10 cellular contexts compared by ENCODE assay signal in genomic region chr2:36441816-36442215, GRCh38.
A peak's percentile ranks its signal among the peaks of the same experiment; 100 is the strongest.
DNase-seq lines count a peak whose midpoint lies in the region; ATAC-seq, FAIRE-seq and TF ChIP-seq lines count a peak whose summit lies in the region.
"Had no signal": no experiment of that assay in that cellular context is flagged by ENCODE, and none has a peak within 500 bp of the region (broad histone marks: within the 10 kb centered on the region; RNA-seq: fewer than 3 reads in every experiment).

No MANE protein-coding gene starts in this region.

- no peaks in the 10 kb centered on the region for H3K27me3 Mint-ChIP-seq in immature natural killer cell (ENCODE audit: low read depth in 3 of 3)

- TF ChIP-seq CTCF in liver (IDR thresholded peaks at IDR 0.05; ENCODE audit: low read depth, low read length, missing input control), result no peak
- TF ChIP-seq CTCF in HepG2 (CRISPR knock-in tag; IDR thresholded peaks at IDR 0.05), result no peak
- TF ChIP-seq CTCF in SK-N-SH (IDR thresholded peaks at IDR 0.05), result no peak

- H3K9me3 Mint-ChIP-seq in immature natural killer cell, result no peaks in the 10 kb centered on the region

- no peak for FAIRE-seq in HepG2 (lab: Jason Lieb, UNC)

- H3K36me3 Mint-ChIP-seq in immature natural killer cell, result peaks cover 17 to 22% (median 21%) of the 10 kb centered on the region in 3 donors

- H3K4me2 ChIP-seq in HepG2 (ENCODE audit: low read depth, low read length) (no peak overlapping the region), SK-N-SH (peak overlapping the region; percentile 44)

- DNase-seq in HepG2 (ENCODE audit: low spot score), result no peak
- DNase-seq in SK-N-SH, result no peak
- DNase-seq in immature natural killer cell, result no peak
- no peak for DNase-seq in NCI-H524 (lab: John Stamatoyannopoulos, UW)
- DNase-seq in NCI-H2081 (lab: John Stamatoyannopoulos, UW), result no peak
- DNase-seq in RPMI8226, result no peak
- no peak for DNase-seq in AML-193 (lab: John Stamatoyannopoulos, UW)
- DNase-seq: C1 segment of cervical spinal cord; NK-92 treated with Interleukin-12 subunit alpha and Interleukin-12 subunit beta, amount 100 ng/mL, for 24 hours had no signal

- POLR2A ChIA-PET in HepG2 (lab: Yijun Ruan, JAX) (no interaction called here), SK-N-SH (lab: Yijun Ruan, JAX) (interaction anchor here (0.6 kb wide), 1 partner anchor 218 kb away, joined by 4 read pairs; no protein-coding TSS in a partner anchor)

- H3K27me3 ChIP-seq in liver (ENCODE audit: control insufficient read depth in 4 of 4, insufficient read depth in 4 of 4, low read length in 3 of 4) (peaks cover 0 to 2% (median 0%) of the 10 kb centered on the region in 4 donors), HepG2 (ENCODE audit: control insufficient read depth in 1 of 2, insufficient read depth in 2 of 2, low read length in 2 of 2) (no peaks in the 10 kb centered on the region), SK-N-SH (ENCODE audit: insufficient read depth) (no peaks in the 10 kb centered on the region)

- H3K9me2 ChIP-seq in SK-N-SH, result no peaks in the 10 kb centered on the region

- intact Hi-C loops in HepG2 (cut with micrococcal nuclease; ENCODE audit: unreplicated experiment), result no loop called here

- H3K4me1 ChIP-seq in liver (ENCODE audit: control insufficient read depth in 4 of 4, insufficient read depth in 4 of 4, low read length in 3 of 4) (no peaks in the 10 kb centered on the region), HepG2 (ENCODE audit: insufficient read depth, low read length) (peaks cover 8% of the 10 kb centered on the region; the same call in 1 of the 2 replicates), SK-N-SH (ENCODE audit: control insufficient read depth in 1 of 2, insufficient read depth in 2 of 2, low read depth in 1 of 2, low read length in 1 of 2) (peaks cover 4 to 48% of the 10 kb centered on the region in 2 experiments)

- peak overlapping the region in 5 of 6 donors; percentile 13 to 71 (median 59) for H3K27ac Mint-ChIP-seq in immature natural killer cell

- no peak overlapping the region for H3K9ac ChIP-seq in liver (ENCODE audit: low read depth in 1 of 2, low read length in 2 of 2)
- H3K9ac ChIP-seq in HepG2 (ENCODE audit: insufficient read depth, low read depth, low read length), result no peak overlapping the region
- peak overlapping the region; percentile 28; the same call in 1 of the 2 replicates for H3K9ac ChIP-seq in SK-N-SH

- ATAC-seq in HepG2, result no peak

- no peak overlapping the region for H3K27ac ChIP-seq in liver (ENCODE audit: low read depth in 1 of 2, low read length in 2 of 2)
- H3K27ac ChIP-seq in HepG2 (ENCODE audit: extremely low read length, insufficient read depth, low read length), result no peak overlapping the region
- H3K27ac ChIP-seq in SK-N-SH (ENCODE audit: low read depth in 2 of 2, low read length in 1 of 2), result peak overlapping the region; percentile 24 to 95; a peak in 3 of 4 replicates

- 43% methylated on average over 6 of the region's 6 CpGs for WGBS in liver
- WGBS in HepG2 (ENCODE audit: low lambda C conversion rate), result 97% methylated on average over 6 of the region's 6 CpGs
- 22% methylated on average over 6 of the region's 6 CpGs for WGBS in SK-N-SH (ENCODE audit: low lambda C conversion rate)

- peaks cover 86% of the 10 kb centered on the region for H3F3A ChIP-seq in SK-N-SH (replicated peaks; ENCODE audit: insufficient read depth)

- no peak for TF ChIP-seq POLR2A in HepG2 (IDR thresholded peaks at IDR 0.05; ENCODE audit: insufficient read depth in 1 of 2, low read depth in 2 of 2, low read length in 2 of 2)

- TF ChIP-seq RAD21 in liver (IDR thresholded peaks at IDR 0.05), result no peak
- TF ChIP-seq RAD21 in HepG2 (CRISPR knock-in tag; IDR thresholded peaks at IDR 0.05), result no peak
- no peak for TF ChIP-seq RAD21 in SK-N-SH (IDR thresholded peaks at IDR 0.05; ENCODE audit: low read length)

- H3K79me2 ChIP-seq in HepG2 (ENCODE audit: insufficient read depth, low read length) (peaks cover 3% of the 10 kb centered on the region), SK-N-SH (ENCODE audit: insufficient read depth) (peaks cover 94% of the 10 kb centered on the region)

- TF ChIP-seq EP300 in HepG2 (IDR thresholded peaks at IDR 0.05; ENCODE audit: low read depth in 2 of 2, low read length in 2 of 2), result no peak
- no peak for TF ChIP-seq EP300 in HepG2 (CRISPR knock-in tag; IDR thresholded peaks at IDR 0.05; ENCODE audit: borderline replicate concordance)
- TF ChIP-seq EP300 in SK-N-SH (IDR thresholded peaks at IDR 0.05; ENCODE audit: borderline replicate concordance in 1 of 2, low read depth in 1 of 2, low read length in 1 of 2), result peak in 1 of 2 experiments; percentile 44; a peak in 1 of 4 replicates

- no peaks in the 10 kb centered on the region for H3K9me3 ChIP-seq in liver (ENCODE audit: control insufficient read depth in 4 of 4, low read length in 3 of 4)
- H3K9me3 ChIP-seq in HepG2 (ENCODE audit: low read length), result no peaks in the 10 kb centered on the region
- no peaks in the 10 kb centered on the region for H3K9me3 ChIP-seq in SK-N-SH

- peaks cover 6% of the 10 kb centered on the region; the same call in 1 of the 2 replicates for H4K20me1 ChIP-seq in HepG2 (ENCODE audit: insufficient read depth, low read length)
- H4K20me1 ChIP-seq in SK-N-SH (ENCODE audit: insufficient read depth), result peaks cover 3% of the 10 kb centered on the region

- H3K36me3 ChIP-seq in liver (ENCODE audit: control insufficient read depth in 4 of 4, insufficient read depth in 3 of 4, low read depth in 1 of 4, low read length in 3 of 4) (no peaks in the 10 kb centered on the region), HepG2 (replicated peaks in 1 of 2; ENCODE audit: control insufficient read depth in 1 of 2, insufficient read depth in 2 of 2, low read length in 2 of 2) (peaks cover 31 to 72% of the 10 kb centered on the region in 2 experiments), SK-N-SH (replicated peaks in 1 of 2; ENCODE audit: control insufficient read depth in 1 of 2, insufficient read depth in 2 of 2, low read length in 1 of 2) (peaks cover 37 to 40% of the 10 kb centered on the region in 2 experiments)

- H3K4me3 ChIP-seq in liver (ENCODE audit: low read depth in 1 of 3, low read length in 3 of 3), result no peak overlapping the region
- no peak overlapping the region for H3K4me3 ChIP-seq in HepG2 (replicated peaks in 1 of 3; ENCODE audit: insufficient read depth in 1 of 3, low read depth in 2 of 3, low read length in 3 of 3)
- no peak overlapping the region for H3K4me3 ChIP-seq in SK-N-SH (ENCODE audit: low read depth in 2 of 2, low read length in 1 of 2)

- CTCF ChIA-PET in HepG2 (lab: Yijun Ruan, JAX; ENCODE audit: low intra/inter-chr PET ratio, low total read pairs), result no interaction called here
- CTCF ChIA-PET in SK-N-SH (lab: Yijun Ruan, JAX), result interaction anchor here (0.7 to 2.3 kb wide), 2 partner anchors 8 to 17 kb away, joined by 3 to 6 read pairs; no protein-coding TSS in a partner anchor

- H3K4me1 Mint-ChIP-seq in immature natural killer cell, result peaks cover 16% of the 10 kb centered on the region in 2 donors

- no TSS peak for BruUV-seq in HepG2 (replicated peaks; lab: Mats Ljungman, UMichigan)

- peak overlapping the region; percentile 49 to 82 (median 56) for H3K4me3 Mint-ChIP-seq in immature natural killer cell

- H2AFZ ChIP-seq in HepG2 (ENCODE audit: low read length), result no peak overlapping the region
- no peak overlapping the region for H2AFZ ChIP-seq in SK-N-SH (ENCODE audit: low read depth)

- in situ Hi-C loops in HepG2 (cut with HindIII; ENCODE audit: extremely low pct_ligation_motif_present, low pct_unique_long_range_greater_than_20kb), result no loop called here

TF ChIP-seq in liver, 16 proteins besides CTCF, POLR2A, EP300 and RAD21:
- TF ChIP-seq FOXA2 (IDR thresholded peaks at IDR 0.05) (peak; percentile 10), NR2F2 (IDR thresholded peaks at IDR 0.05) (no peak)

TF ChIP-seq in HepG2, 621 proteins besides CTCF, POLR2A, EP300 and RAD21 (continues in another document):
- no peak for TF ChIP-seq GLI4 (CRISPR knock-in tag; IDR thresholded peaks at IDR 0.05; ENCODE audit: borderline replicate concordance)
- no peak for TF ChIP-seq RNF2 (conservative IDR thresholded peaks at IDR 0.05; ENCODE audit: low read depth)
- no peak for TF ChIP-seq YY1 (IDR thresholded peaks at IDR 0.05; ENCODE audit: insufficient read depth, insufficient replicate concordance, low read depth, low read length)
- TF ChIP-seq SIN3A (IDR thresholded peaks at IDR 0.05; ENCODE audit: borderline replicate concordance, low read depth, low read length), result no peak
- TF ChIP-seq PHF20 (CRISPR knock-in tag; IDR thresholded peaks at IDR 0.05), result no peak
- TF ChIP-seq ZNF326 (CRISPR knock-in tag; IDR thresholded peaks at IDR 0.05; ENCODE audit: borderline replicate concordance), result no peak
- TF ChIP-seq ZNF572 (CRISPR knock-in tag; IDR thresholded peaks at IDR 0.05), result no peak

TF ChIP-seq in SK-N-SH, 30 proteins besides CTCF, POLR2A, EP300 and RAD21 (continues in another document):
- peak; percentile 47; the same call in 1 of the 2 replicates for TF ChIP-seq JUND (IDR thresholded peaks at IDR 0.05)
- no peak for TF ChIP-seq USF1 (IDR thresholded peaks at IDR 0.05; ENCODE audit: borderline replicate concordance, low read depth)
- peak; percentile 63 for TF ChIP-seq PBX3 (IDR thresholded peaks at IDR 0.05)

Comparison
In these comparisons a context has a peak if more than half of its experiments do, and no peak if none do; other contexts are left out.
1. H3K27ac ChIP-seq: peak in SK-N-SH (2 of 2); none in liver (0 of 2) and HepG2 (single experiment).